In genomic region chr16:70298988-70299938, GRCh38 we compare ENCODE assay signal across 8 cellular contexts.
A peak's percentile ranks its signal among the peaks of the same experiment; 100 is the strongest.
DNase-seq lines count a peak whose midpoint lies in the region; ATAC-seq and TF ChIP-seq lines count a peak whose summit lies in the region.

DDX19B (plus strand) TSS chr16:70299186; CDS start chr16:70299298, 112 bp downstream.

- TF ChIP-seq CTCF in HL-60 (IDR thresholded peaks at IDR 0.05; ENCODE audit: insufficient read depth, low read length) = no peak

- H3K4me3 ChIP-seq in HL-60 (replicated peaks; ENCODE audit: insufficient read depth, low read length) (peak within 1 kb of the TSS; percentile 94), NT2/D1 (ENCODE audit: insufficient read length, low read depth) (peak within 1 kb of the TSS; percentile 83)

- H3K27me3 ChIP-seq in HL-60 (ENCODE audit: insufficient read depth, poor library complexity, severe bottlenecking) (no peaks in the 10 kb centered on the region), NT2/D1 (ENCODE audit: insufficient read depth, insufficient read length) (no peaks in the 10 kb centered on the region)

- peak; percentile 74 for ATAC-seq in GM19324 (IDR thresholded peaks at IDR 0.05; ENCODE audit: low FRiP score, unreplicated experiment)

- H3K36me3 ChIP-seq in NT2/D1 (ENCODE audit: insufficient read depth, insufficient read length, low read length) = peaks cover 4% of the 10 kb centered on the region

- H3K9me3 ChIP-seq in NT2/D1 (ENCODE audit: insufficient read depth, low read length) = peaks cover 19% of the 10 kb centered on the region

- H3K9ac ChIP-seq in NT2/D1 (ENCODE audit: insufficient read length, low read depth) = peak within 1 kb of the TSS; percentile 94

- peak within 1 kb of the TSS; percentile 79 for H3K27ac ChIP-seq in HL-60 (replicated peaks)
- peak within 1 kb of the TSS; percentile 82 for H3K27ac ChIP-seq in epithelial cell of prostate

- H3K4me1 ChIP-seq in NT2/D1 (ENCODE audit: insufficient read depth, insufficient read length) = no peaks in the 10 kb centered on the region

- DNase-seq in AML-193 (lab: John Stamatoyannopoulos, UW) (peak; percentile 49 to 57), HL-60 (ENCODE audit: low read depth in 1 of 2, low spot score in 1 of 2) (peak; percentile 71 to 72), NT2/D1 (ENCODE audit: low read depth, low spot score) (peak; percentile 38), activated T-cell treated with anti-CD3 and anti-CD28 coated beads for 4 hours (peak; percentile 31), epithelial cell of prostate (ENCODE audit: low read depth, low spot score) (no peak), middle frontal gyrus (ENCODE audit: extremely low spot score, low spot score) (peak; percentile 38)
- peak; percentile 51 to 62 for DNase-seq in stimulated activated CD8-positive, alpha-beta memory T cell treated with anti-CD3 and anti-CD28 coated beads, Interleukin-2, amount 100 ng/mL, for 48 hours (ENCODE audit: low read depth in 2 of 2)
